ENCODE assay signal across 24 cellular contexts in genomic region chr1:150479927-150480352, GRCh38. TPM values are rescaled to one million over a fixed set of nuclear protein-coding genes. Genes with fewer than 3 reads are reported as not detected.
"Had no signal": no experiment of that assay in that cellular context is flagged by ENCODE, and none has a peak within 500 bp of the region (broad histone marks: within the 10 kb centered on the region; RNA-seq: fewer than 3 reads in every experiment).

No MANE protein-coding gene starts in this region.

- H3K27me3 Mint-ChIP-seq: activated CD8-positive, alpha-beta T cell treated with anti-CD3 and anti-CD28 coated beads for 36 hours; activated T-cell treated with anti-CD3 and anti-CD28 coated beads, Interleukin-2, amount 50 U/mL, for 24 hours; stimulated activated naive CD8-positive, alpha-beta T cell treated with anti-CD3 and anti-CD28 coated beads, Interleukin-15, Interleukin-2, amounts not matched to agents 100 ng/mL and 50 ng/mL, for 24 hours had no signal

- H3K27me3 ChIP-seq: adrenal gland, esophagus muscularis mucosa, tibial nerve, uterus had no signal

- H3K4me3 Mint-ChIP-seq: activated CD8-positive, alpha-beta T cell treated with anti-CD3 and anti-CD28 coated beads for 36 hours; activated naive CD4-positive, alpha-beta T cell treated with anti-CD3 and anti-CD28 coated beads for 36 hours; activated T-cell treated with anti-CD3 and anti-CD28 coated beads, Interleukin-2, amount 50 U/mL, for 24 hours; stimulated activated naive CD8-positive, alpha-beta T cell treated with anti-CD3 and anti-CD28 coated beads, Interleukin-15, Interleukin-2, amounts not matched to agents 100 ng/mL and 50 ng/mL, for 24 hours had no signal

- H3K9me3 ChIP-seq: adrenal gland, esophagus muscularis mucosa, tibial nerve, uterus had no signal

- H3K9me3 Mint-ChIP-seq: activated CD8-positive, alpha-beta T cell treated with anti-CD3 and anti-CD28 coated beads for 36 hours; activated naive CD4-positive, alpha-beta T cell treated with anti-CD3 and anti-CD28 coated beads for 36 hours; activated T-cell treated with anti-CD3 and anti-CD28 coated beads, Interleukin-2, amount 50 U/mL, for 24 hours; activated T-helper 2 cell treated with anti-CD3 and anti-CD28 coated beads, Interferon-gamma antibody, Interleukin-2, Interleukin-4, amounts not matched to agents 10 μg/mL and 5 μg/mL and 100 μg/mL, durations not matched to agents 14 hours and 24 hours and 36 hours; stimulated activated naive CD8-positive, alpha-beta T cell treated with anti-CD3 and anti-CD28 coated beads, Interleukin-15, Interleukin-2, amounts not matched to agents 100 ng/mL and 50 ng/mL, for 24 hours had no signal

- ATAC-seq: activated CD8-positive, alpha-beta T cell treated with anti-CD3 and anti-CD28 coated beads for 36 hours; left colon had no signal

- H3K27ac Mint-ChIP-seq: activated CD8-positive, alpha-beta T cell treated with anti-CD3 and anti-CD28 coated beads for 36 hours; activated naive CD4-positive, alpha-beta T cell treated with anti-CD3 and anti-CD28 coated beads for 36 hours; activated T-cell treated with anti-CD3 and anti-CD28 coated beads, Interleukin-2, amount 50 U/mL, for 24 hours; activated T-helper 2 cell treated with anti-CD3 and anti-CD28 coated beads, Interferon-gamma antibody, Interleukin-2, Interleukin-4, amounts not matched to agents 10 μg/mL and 5 μg/mL and 100 μg/mL, durations not matched to agents 14 hours and 24 hours and 36 hours; stimulated activated naive CD8-positive, alpha-beta T cell treated with anti-CD3 and anti-CD28 coated beads, Interleukin-15, Interleukin-2, amounts not matched to agents 100 ng/mL and 50 ng/mL, for 24 hours had no signal

- H3K27ac ChIP-seq: adrenal gland, esophagus muscularis mucosa, tibial nerve, uterus had no signal

- DNase-seq: activated CD4-positive, alpha-beta T cell treated with anti-CD3 and anti-CD28 coated beads for 48 hours; activated CD4-positive, CD25-positive, alpha-beta regulatory T cell; activated CD8-positive, alpha-beta T cell treated with anti-CD3 and anti-CD28 coated beads for 36 hours; activated naive CD4-positive, alpha-beta T cell treated with anti-CD3 and anti-CD28 coated beads for 36 hours; activated T-cell treated with anti-CD3 and anti-CD28 coated beads, Interleukin-2, amount 50 U/mL, for 24 hours; adrenal gland; effector CD4-positive, alpha-beta T cell; hippocampal formation; islet precursor cell; left colon; midbrain; small intestine; stimulated activated CD4-positive, alpha-beta T cell treated with anti-CD3 and anti-CD28 coated beads, Interleukin-15, amount 100 ng/mL, for 24 hours; stimulated activated CD4-positive, alpha-beta T cell treated with anti-CD3 and anti-CD28 coated beads, Interleukin-2, amount 100 ng/mL, for 48 hours; T-helper 1 cell; T-helper 9 cell; uterus had no signal

- H3K36me3 ChIP-seq: adrenal gland, esophagus muscularis mucosa, tibial nerve, uterus had no signal

- H3K4me1 ChIP-seq: uterus had no signal

- H3K4me3 ChIP-seq: adrenal gland, esophagus muscularis mucosa, lung, tibial nerve, uterus had no signal

RNA-seq across cellular contexts. Expression of gene FALEC, which starts 35.6 kb away (rescaled TPM):
- total RNA-seq: activated CD8-positive, alpha-beta T cell treated with anti-CD3 and anti-CD28 coated beads for 36 hours; activated naive CD4-positive, alpha-beta T cell treated with anti-CD3 and anti-CD28 coated beads for 36 hours; esophagus muscularis mucosa; left colon; lung; omental fat pad; posterior vena cava; tibial nerve had no signal
